ENCODE assay signal across 38 cellular contexts in the genomic region with DNA sequence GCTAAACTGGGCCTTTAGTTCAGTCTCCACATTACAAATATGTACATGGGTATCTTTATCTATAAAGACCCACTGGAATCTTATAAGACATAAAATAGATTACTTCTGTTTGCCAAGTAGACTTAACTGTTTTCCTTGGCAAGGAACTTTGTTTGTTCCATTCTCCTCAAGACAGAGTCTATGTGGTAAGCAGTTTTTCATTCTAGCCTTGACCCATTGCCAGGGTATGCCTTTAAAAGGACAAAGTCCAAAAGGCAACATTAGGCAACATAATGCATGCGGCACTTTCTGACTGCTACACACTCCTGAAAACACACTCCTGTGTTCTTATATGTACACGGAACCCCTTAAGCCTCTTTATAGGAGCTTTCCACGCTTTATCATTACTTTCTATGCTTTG. TPM values are rescaled to one million over a fixed set of nuclear protein-coding genes. Genes with fewer than 3 reads are reported as not detected.
A peak's percentile ranks its signal among the peaks of the same experiment; 100 is the strongest.
DNase-seq lines count a peak whose midpoint lies in the region; ATAC-seq, FAIRE-seq and TF ChIP-seq lines count a peak whose summit lies in the region.
"Had no signal": no experiment of that assay in that cellular context is flagged by ENCODE, and none has a peak within 500 bp of the region (broad histone marks: within the 10 kb centered on the region; RNA-seq: fewer than 3 reads in every experiment).

No MANE protein-coding gene starts in this region.

- no peak for FAIRE-seq in endothelial cell of umbilical vein (lab: Jason Lieb, UNC)
- FAIRE-seq in HepG2 (lab: Jason Lieb, UNC) = no peak
- no peak for FAIRE-seq in small intestine (lab: Jason Lieb, UNC)
- FAIRE-seq: bronchial epithelial cell, GM12878, RCC 7860 had no signal

- no peaks in the 10 kb centered on the region for H3K79me2 ChIP-seq in endothelial cell of umbilical vein (ENCODE audit: control insufficient read depth, insufficient read depth, low read length)
- no peaks in the 10 kb centered on the region for H3K79me2 ChIP-seq in HepG2 (ENCODE audit: insufficient read depth, low read length)

- no peaks in the 10 kb centered on the region for H3K4me1 ChIP-seq in breast epithelium
- H3K4me1 ChIP-seq in endothelial cell of umbilical vein (ENCODE audit: control insufficient read depth, extremely low read depth, insufficient read depth, low read length) = peaks cover 9% of the 10 kb centered on the region
- no peaks in the 10 kb centered on the region for H3K4me1 ChIP-seq in HepG2 (ENCODE audit: insufficient read depth, low read length)
- no peaks in the 10 kb centered on the region for H3K4me1 ChIP-seq in small intestine (ENCODE audit: control insufficient read depth in 2 of 2, insufficient read depth in 1 of 2, low read depth in 1 of 2, low read length in 1 of 2)
- H3K4me1 ChIP-seq in psoas muscle = no peaks in the 10 kb centered on the region
- H3K4me1 ChIP-seq: left lung, right atrium auricular region, SJCRH30, testis had no signal

- no peaks in the 10 kb centered on the region for H3K36me3 Mint-ChIP-seq in MCF 10A (ENCODE audit: insufficient read depth, unreplicated experiment)

- H3K27ac ChIP-seq in breast epithelium = no peak overlapping the region
- no peak overlapping the region for H3K27ac ChIP-seq in endothelial cell of umbilical vein (ENCODE audit: insufficient read depth, low read depth, low read length)
- H3K27ac ChIP-seq in HepG2 (ENCODE audit: extremely low read length, insufficient read depth, low read length) = no peak overlapping the region
- H3K27ac ChIP-seq in small intestine (ENCODE audit: low read depth in 1 of 2, low read length in 1 of 2) = peak overlapping the region in 1 of 2 donors; percentile 4
- H3K27ac ChIP-seq in psoas muscle = no peak overlapping the region
- H3K27ac ChIP-seq: left lung, SJCRH30, testis had no signal

- H3K27ac Mint-ChIP-seq in MCF 10A (ENCODE audit: low read depth, unreplicated experiment) = no peak overlapping the region
- H3K27ac Mint-ChIP-seq: activated CD4-positive, alpha-beta T cell treated with anti-CD3 and anti-CD28 coated beads, Interleukin-2, amount 10 ng/mL, durations not matched to agents 7 days and 5 days; activated naive CD8-positive, alpha-beta T cell treated with anti-CD3 and anti-CD28 coated beads, Interleukin-2, amount 50 U/mL, for 24 hours; CD4-positive, alpha-beta memory T cell; effector memory CD8-positive, alpha-beta T cell; mesothelial cell of epicardium; natural killer cell; WTC11 had no signal

- H3K4me1 Mint-ChIP-seq in MCF 10A (ENCODE audit: insufficient read depth, unreplicated experiment) = peaks cover 15% of the 10 kb centered on the region
- H3K4me1 Mint-ChIP-seq: activated CD4-positive, alpha-beta T cell treated with anti-CD3 and anti-CD28 coated beads, Interleukin-2, amount 10 ng/mL, durations not matched to agents 7 days and 5 days; activated naive CD8-positive, alpha-beta T cell treated with anti-CD3 and anti-CD28 coated beads, Interleukin-2, amount 50 U/mL, for 24 hours; CD4-positive, alpha-beta memory T cell; mesothelial cell of epicardium; natural killer cell; WTC11 had no signal

- no peak for TF ChIP-seq CTCF in MCF 10A (IDR thresholded peaks at IDR 0.05; ENCODE audit: unreplicated experiment)
- TF ChIP-seq CTCF in breast epithelium (IDR thresholded peaks at IDR 0.05) = no peak
- TF ChIP-seq CTCF in endothelial cell of umbilical vein (IDR thresholded peaks at IDR 0.05; ENCODE audit: extremely low read depth in 1 of 2, insufficient read depth in 1 of 2, low read depth in 1 of 2, low read length in 2 of 2) = no peak
- no peak for TF ChIP-seq CTCF in HepG2 (CRISPR knock-in tag; IDR thresholded peaks at IDR 0.05)
- no peak for TF ChIP-seq CTCF in psoas muscle (IDR thresholded peaks at IDR 0.05)

- DNase-seq in MCF 10A (ENCODE audit: unreplicated experiment) = peak; percentile 86
- no peak for DNase-seq in breast epithelium (ENCODE audit: low spot score in 2 of 2)
- peak; percentile 13 for DNase-seq in endothelial cell of umbilical vein (ENCODE audit: low read depth, low spot score)
- no peak for DNase-seq in HepG2 (ENCODE audit: low spot score)
- DNase-seq in small intestine = peak; percentile 70
- no peak for DNase-seq in psoas muscle
- no peak for DNase-seq in stimulated activated CD4-positive, alpha-beta T cell treated with anti-CD3 and anti-CD28 coated beads, Interleukin-4, amount 100 ng/mL, for 4 hours
- DNase-seq in NCI-H1694 (lab: John Stamatoyannopoulos, UW) = no peak
- DNase-seq: 8988T; activated CD4-positive, alpha-beta T cell treated with anti-CD3 and anti-CD28 coated beads, Interleukin-2, amount 10 ng/mL, durations not matched to agents 7 days and 5 days; activated naive CD8-positive, alpha-beta T cell treated with anti-CD3 and anti-CD28 coated beads, Interleukin-2, amount 50 U/mL, for 24 hours; activated T-cell treated with anti-CD3 and anti-CD28 coated beads, Interleukin-2, amount 50 U/mL, for 4 hours; CD4-positive, alpha-beta memory T cell; cortex of kidney; DMS 273 treated with DMSO at 0.1 percent for 48 hours; effector memory CD8-positive, alpha-beta T cell; EL; left lung; natural killer cell; NCI-H1105 treated with DMSO at 0.1 percent for 48 hours; NCI-H2029 treated with DMSO at 0.1 percent for 48 hours; NCI-H2227 treated with DMSO at 0.1 percent for 48 hours; NCI-H69; occipital lobe; SJCRH30; stimulated activated CD4-positive, alpha-beta T cell treated with anti-CD3 and anti-CD28 coated beads, Interleukin-15, amount 100 ng/mL, for 24 hours; stimulated activated naive CD4-positive, alpha-beta T cell; testis had no signal

- no peak for TF ChIP-seq EP300 in HepG2 (IDR thresholded peaks at IDR 0.05; ENCODE audit: low read depth in 2 of 2, low read length in 2 of 2)
- no peak for TF ChIP-seq EP300 in HepG2 (CRISPR knock-in tag; IDR thresholded peaks at IDR 0.05; ENCODE audit: borderline replicate concordance)

- no peak overlapping the region for H3K4me3 Mint-ChIP-seq in MCF 10A (ENCODE audit: unreplicated experiment)
- H3K4me3 Mint-ChIP-seq: activated CD4-positive, alpha-beta T cell treated with anti-CD3 and anti-CD28 coated beads, Interleukin-2, amount 10 ng/mL, durations not matched to agents 7 days and 5 days; activated naive CD8-positive, alpha-beta T cell treated with anti-CD3 and anti-CD28 coated beads, Interleukin-2, amount 50 U/mL, for 24 hours; activated T-cell treated with anti-CD3 and anti-CD28 coated beads, Interleukin-2, amount 50 U/mL, for 4 hours; CD4-positive, alpha-beta memory T cell; effector memory CD8-positive, alpha-beta T cell; mesothelial cell of epicardium; natural killer cell; WTC11 had no signal

- H2AFZ ChIP-seq in endothelial cell of umbilical vein (ENCODE audit: low read depth, low read length) = no peak overlapping the region
- H2AFZ ChIP-seq in HepG2 (ENCODE audit: low read length) = no peak overlapping the region

- no peak for ATAC-seq in HepG2
- no peak for ATAC-seq in psoas muscle
- ATAC-seq: activated naive CD8-positive, alpha-beta T cell treated with anti-CD3 and anti-CD28 coated beads, Interleukin-2, amount 50 U/mL, for 24 hours; activated T-cell treated with anti-CD3 and anti-CD28 coated beads, Interleukin-2, amount 50 U/mL, for 4 hours; effector memory CD8-positive, alpha-beta T cell; GM12878; left lung; natural killer cell; WTC11 had no signal

- no peak for TF ChIP-seq RAD21 in HepG2 (CRISPR knock-in tag; IDR thresholded peaks at IDR 0.05)

- no TSS peak for BruUV-seq in MCF 10A (replicated peaks; lab: Mats Ljungman, UMichigan)
- BruUV-seq in endothelial cell of umbilical vein (replicated peaks; lab: Mats Ljungman, UMichigan) = no TSS peak
- BruUV-seq in HepG2 (replicated peaks; lab: Mats Ljungman, UMichigan) = no TSS peak

- H3K9ac ChIP-seq in endothelial cell of umbilical vein (replicated peaks; ENCODE audit: extremely low read depth, insufficient read depth, low read length) (no peak overlapping the region), HepG2 (ENCODE audit: insufficient read depth, low read depth, low read length) (no peak overlapping the region)

- CTCF ChIA-PET in MCF 10A (lab: Yijun Ruan, JAX) (interaction anchor here (0.5 to 1.3 kb wide), 5 partner anchors 10 to 1224 kb away, joined by 3 to 4 read pairs (median 3); no protein-coding TSS in a partner anchor), endothelial cell of umbilical vein (lab: Charles Lee) (interaction anchor here (0.7 to 1.3 kb wide), 3 partner anchors 20 to 105 kb away, joined by 3 to 5 read pairs (median 3); a partner anchor contains a TSS), HepG2 (lab: Yijun Ruan, JAX; ENCODE audit: low intra/inter-chr PET ratio, low total read pairs) (no interaction called here)

- intact Hi-C loops in MCF 10A (cut with micrococcal nuclease) = no loop called here
- intact Hi-C loops in breast epithelium (cut with DNase I; ENCODE audit: low total_unique reads) = no loop called here
- intact Hi-C loops in endothelial cell of umbilical vein (cut with micrococcal nuclease) = no loop called here
- intact Hi-C loops in HepG2 (cut with micrococcal nuclease; ENCODE audit: unreplicated experiment) = no loop called here
- intact Hi-C loops in psoas muscle (cut with DNase I) = no loop called here

- POLR2A ChIA-PET in MCF 10A (lab: Yijun Ruan, JAX) = interaction anchor here (0.7 to 1.4 kb wide), 4 partner anchors 10 to 71 kb away, joined by 3 to 5 read pairs (median 4); no protein-coding TSS in a partner anchor
- POLR2A ChIA-PET in endothelial cell of umbilical vein (lab: Charles Lee) = no interaction called here
- POLR2A ChIA-PET in HepG2 (lab: Yijun Ruan, JAX) = no interaction called here

- H3K27me3 ChIP-seq in breast epithelium (no peaks in the 10 kb centered on the region), endothelial cell of umbilical vein (ENCODE audit: control insufficient read depth in 2 of 2, insufficient read depth in 2 of 2, low read length in 2 of 2) (no peaks in the 10 kb centered on the region), HepG2 (ENCODE audit: control insufficient read depth in 1 of 2, insufficient read depth in 2 of 2, low read length in 2 of 2) (no peaks in the 10 kb centered on the region), small intestine (ENCODE audit: control insufficient read depth in 2 of 2, insufficient read depth in 2 of 2, low read length in 2 of 2) (no peaks in the 10 kb centered on the region), psoas muscle (ENCODE audit: insufficient read depth in 3 of 3, low read length in 2 of 3) (peaks cover 0 to 5% (median 0%) of the 10 kb centered on the region in 3 donors)
- H3K27me3 ChIP-seq: left lung, right atrium auricular region, SJCRH30, testis had no signal

- H3K4me3 ChIP-seq in breast epithelium (no peak overlapping the region), endothelial cell of umbilical vein (replicated peaks in 1 of 3; ENCODE audit: insufficient read depth in 1 of 3, low read depth in 1 of 3, low read length in 3 of 3) (no peak overlapping the region), HepG2 (replicated peaks in 1 of 3; ENCODE audit: insufficient read depth in 1 of 3, low read depth in 2 of 3, low read length in 3 of 3) (no peak overlapping the region), small intestine (ENCODE audit: low read depth in 1 of 2, low read length in 2 of 2) (no peak overlapping the region), psoas muscle (no peak overlapping the region)
- H3K4me3 ChIP-seq: GM12878, left lung, right atrium auricular region, SJCRH30, testis had no signal

- no peak for TF ChIP-seq POLR2A in breast epithelium (IDR thresholded peaks at IDR 0.05)
- no peak for TF ChIP-seq POLR2A in endothelial cell of umbilical vein (IDR thresholded peaks at IDR 0.05; ENCODE audit: low read depth, low read length)
- TF ChIP-seq POLR2A in HepG2 (IDR thresholded peaks at IDR 0.05; ENCODE audit: insufficient read depth in 1 of 2, low read depth in 2 of 2, low read length in 2 of 2) = no peak

- peaks cover 12% of the 10 kb centered on the region for H3K9me3 Mint-ChIP-seq in MCF 10A (ENCODE audit: unreplicated experiment)

- H3K9me3 ChIP-seq in breast epithelium = peaks cover 0 to 18% of the 10 kb centered on the region in 2 donors
- H3K9me3 ChIP-seq in endothelial cell of umbilical vein (replicated peaks; ENCODE audit: control insufficient read depth, insufficient read depth, low read length) = no peaks in the 10 kb centered on the region
- H3K9me3 ChIP-seq in HepG2 (ENCODE audit: low read length) = no peaks in the 10 kb centered on the region
- H3K9me3 ChIP-seq in small intestine (ENCODE audit: control insufficient read depth, low read depth) = no peaks in the 10 kb centered on the region
- H3K9me3 ChIP-seq in psoas muscle = peaks cover 4% of the 10 kb centered on the region
- H3K9me3 ChIP-seq: SJCRH30, testis had no signal

- no peak overlapping the region for H3K4me2 ChIP-seq in endothelial cell of umbilical vein (ENCODE audit: insufficient read depth, low read length)
- no peak overlapping the region for H3K4me2 ChIP-seq in HepG2 (ENCODE audit: low read depth, low read length)

- dilution Hi-C loops in endothelial cell of umbilical vein (cut with MboI; ENCODE audit: extremely low pct_ligation_motif_present, low sequenced_read_pairs) = no loop called here

- in situ Hi-C loops in HepG2 (cut with HindIII; ENCODE audit: extremely low pct_ligation_motif_present, low pct_unique_long_range_greater_than_20kb) = no loop called here

- H4K20me1 ChIP-seq in endothelial cell of umbilical vein (replicated peaks; ENCODE audit: control insufficient read depth, extremely low read depth, insufficient read depth, low read length) (no peaks in the 10 kb centered on the region), HepG2 (ENCODE audit: insufficient read depth, low read length) (no peaks in the 10 kb centered on the region)

- H3K27me3 Mint-ChIP-seq in MCF 10A (ENCODE audit: insufficient read depth, unreplicated experiment) = no peaks in the 10 kb centered on the region

- WGBS in HepG2 (ENCODE audit: low lambda C conversion rate) = 53% methylated on average over 3 of the region's 3 CpGs
- 41 to 55% (median 46%) methylated on average over 3 of the region's 3 CpGs for WGBS in small intestine, 3 donors
- 51 to 65% (median 55%) methylated on average over 3 of the region's 3 CpGs for WGBS in psoas muscle, 3 donors

- no peaks in the 10 kb centered on the region for H3K9me1 ChIP-seq in endothelial cell of umbilical vein (replicated peaks; ENCODE audit: control insufficient read depth, extremely low read depth, insufficient read depth, low read length)

- H3K36me3 ChIP-seq in breast epithelium (no peaks in the 10 kb centered on the region), endothelial cell of umbilical vein (ENCODE audit: control insufficient read depth in 2 of 2, extremely low read depth in 1 of 2, insufficient read depth in 2 of 2, low read length in 2 of 2) (no peaks in the 10 kb centered on the region), HepG2 (replicated peaks in 1 of 2; ENCODE audit: control insufficient read depth in 1 of 2, insufficient read depth in 2 of 2, low read length in 2 of 2) (no peaks in the 10 kb centered on the region), small intestine (ENCODE audit: control insufficient read depth in 2 of 2, insufficient read depth in 2 of 2, low read length in 2 of 2) (peaks cover 0 to 16% of the 10 kb centered on the region in 2 donors), psoas muscle (ENCODE audit: insufficient read depth in 1 of 2, low read depth in 1 of 2) (no peaks in the 10 kb centered on the region)
- H3K36me3 ChIP-seq: right atrium auricular region, SJCRH30 had no signal

RNA-seq across cellular contexts. Expression of a gene that starts 20.4 kb away (rescaled TPM):
- total RNA-seq in MCF 10A (2022) (3.5 and 5.4 TPM in 2 replicates), breast epithelium (1 to 10 TPM in 2 of 3 donors, under 1 TPM in 1; 0.98 to 8.6 (median 2.6) TPM), endothelial cell of umbilical vein (not detected in 2 replicates), HepG2 (2016; rRNA removed; fragmentation: Illumina TruSeq; extraction: Trizol) (0.41 and 0.62 TPM in 2 replicates), psoas muscle (under 1 TPM; 0.25 to 0.62 (median 0.40) TPM)
- polyA plus RNA-seq in endothelial cell of umbilical vein (not detected in 2 replicates), HepG2 (2011; rRNA removed) (4.0 and 11.7 TPM in 2 replicates), small intestine (100 to 1,000 TPM in 2 of 3 donors, 10 to 100 TPM in 1; 62.7 to 268 (median 245) TPM), psoas muscle (under 1 TPM; 0.06 to 0.32 (median 0.18) TPM)
- polyA plus RNA-seq in endothelial cell of umbilical vein (2011; cell fraction: cytosol; rRNA removed) = not detected in 2 replicates
- polyA plus RNA-seq in endothelial cell of umbilical vein (2011; cell fraction: nucleus; rRNA removed) = 0.05 TPM in 1 of 2 replicates, not detected in the other
- polyA plus RNA-seq in endothelial cell of umbilical vein (2012) = 0.12 and 0.33 TPM in 2 replicates
- polyA minus RNA-seq in endothelial cell of umbilical vein = not detected in 2 replicates
- not detected for polyA minus RNA-seq in endothelial cell of umbilical vein (2011; cell fraction: cytosol; rRNA and poly(A)+ RNA removed)
- not detected in 2 replicates for polyA minus RNA-seq in endothelial cell of umbilical vein (2011; cell fraction: nucleus; rRNA and poly(A)+ RNA removed)
- not detected in 2 replicates for total RNA-seq in HepG2 (2016; cell fraction: cytosol; rRNA removed; fragmentation: Illumina TruSeq; extraction: Trizol; ENCODE audit: low read depth)
- total RNA-seq in HepG2 (2016; cell fraction: insoluble cytoplasmic fraction; rRNA removed; fragmentation: Illumina TruSeq; extraction: Trizol) = 0.45 and 0.61 TPM in 2 replicates
- 0.17 and 0.25 TPM in 2 replicates for total RNA-seq in HepG2 (2016; cell fraction: membrane; rRNA removed; fragmentation: Illumina TruSeq; extraction: Trizol)
- 0.65 and 0.75 TPM in 2 replicates for total RNA-seq in HepG2 (2016; cell fraction: nucleus; rRNA removed; fragmentation: Illumina TruSeq; extraction: Trizol)
- 1.6 and 9.6 TPM in 2 replicates for polyA plus RNA-seq in HepG2 (2011; cell fraction: cytosol; rRNA removed)
- polyA plus RNA-seq in HepG2 (2011; cell fraction: nucleus; rRNA removed) = 0.82 and 2.6 TPM in 2 replicates
- polyA plus RNA-seq in HepG2 (2012) = 17.1 and 20.8 TPM in 2 replicates
- polyA plus RNA-seq in HepG2 (2016; cell fraction: cytosol; fragmentation: Illumina TruSeq; extraction: Trizol; ENCODE audit: low read depth) = 0.05 TPM in 1 of 2 replicates, not detected in the other
- polyA plus RNA-seq in HepG2 (2016; cell fraction: insoluble cytoplasmic fraction; fragmentation: Illumina TruSeq; extraction: Trizol; ENCODE audit: low read depth) = 0.44 and 0.53 TPM in 2 replicates
- polyA plus RNA-seq in HepG2 (2016; cell fraction: membrane; fragmentation: Illumina TruSeq; extraction: Trizol; ENCODE audit: low read depth) = 0.08 and 0.13 TPM in 2 replicates
- 1.2 and 1.5 TPM in 2 replicates for polyA plus RNA-seq in HepG2 (2016; cell fraction: nucleus; fragmentation: Illumina TruSeq; extraction: Trizol; ENCODE audit: insufficient read depth, low read depth)
- 2.3 TPM in 1 of 2 replicates, not detected in the other for polyA minus RNA-seq in HepG2 (2011; rRNA and poly(A)+ RNA removed; ENCODE audit: low replicate concordance)
- polyA minus RNA-seq in HepG2 (2011; cell fraction: cytosol; rRNA and poly(A)+ RNA removed) = 1.6 and 6.7 TPM in 2 replicates
- polyA minus RNA-seq in HepG2 (2011; cell fraction: nucleus; rRNA and poly(A)+ RNA removed) = 1.2 and 6.0 TPM in 2 replicates
- total RNA-seq: activated CD4-positive, alpha-beta T cell treated with anti-CD3 and anti-CD28 coated beads, Interleukin-2, amount 10 ng/mL, durations not matched to agents 7 days and 5 days; activated T-cell treated with anti-CD3 and anti-CD28 coated beads, Interleukin-2, amount 50 U/mL, for 4 hours; bronchial epithelial cell; GM12878; mesothelial cell of epicardium; occipital lobe had no signal
- polyA plus RNA-seq: CD4-positive, alpha-beta memory T cell; GM12878 had no signal

RNA-seq across cellular contexts. Expression of a gene that starts 34.5 kb away (rescaled TPM):
- total RNA-seq in MCF 10A (2022) = not detected in 2 replicates
- not detected for total RNA-seq in breast epithelium
- total RNA-seq in endothelial cell of umbilical vein = not detected in 2 replicates
- not detected in 2 replicates for polyA plus RNA-seq in endothelial cell of umbilical vein
- not detected in 2 replicates for polyA plus RNA-seq in endothelial cell of umbilical vein (2011; cell fraction: cytosol; rRNA removed)
- not detected in 2 replicates for polyA plus RNA-seq in endothelial cell of umbilical vein (2011; cell fraction: nucleus; rRNA removed)
- polyA plus RNA-seq in endothelial cell of umbilical vein (2012) = not detected in 2 replicates
- not detected in 2 replicates for polyA minus RNA-seq in endothelial cell of umbilical vein
- polyA minus RNA-seq in endothelial cell of umbilical vein (2011; cell fraction: cytosol; rRNA and poly(A)+ RNA removed) = not detected
- polyA minus RNA-seq in endothelial cell of umbilical vein (2011; cell fraction: nucleus; rRNA and poly(A)+ RNA removed) = not detected in 2 replicates
- total RNA-seq in HepG2 (2016; rRNA removed; fragmentation: Illumina TruSeq; extraction: Trizol) = not detected in 2 replicates
- total RNA-seq in HepG2 (2016; cell fraction: cytosol; rRNA removed; fragmentation: Illumina TruSeq; extraction: Trizol; ENCODE audit: low read depth) = not detected in 2 replicates
- not detected in 2 replicates for total RNA-seq in HepG2 (2016; cell fraction: insoluble cytoplasmic fraction; rRNA removed; fragmentation: Illumina TruSeq; extraction: Trizol)
- not detected in 2 replicates for total RNA-seq in HepG2 (2016; cell fraction: membrane; rRNA removed; fragmentation: Illumina TruSeq; extraction: Trizol)
- not detected in 2 replicates for total RNA-seq in HepG2 (2016; cell fraction: nucleus; rRNA removed; fragmentation: Illumina TruSeq; extraction: Trizol)
- not detected in 2 replicates for polyA plus RNA-seq in HepG2 (2011; rRNA removed)
- polyA plus RNA-seq in HepG2 (2011; cell fraction: cytosol; rRNA removed) = not detected in 2 replicates
- not detected in 2 replicates for polyA plus RNA-seq in HepG2 (2011; cell fraction: nucleus; rRNA removed)
- not detected in 2 replicates for polyA plus RNA-seq in HepG2 (2012)
- not detected in 2 replicates for polyA plus RNA-seq in HepG2 (2016; cell fraction: cytosol; fragmentation: Illumina TruSeq; extraction: Trizol; ENCODE audit: low read depth)
- not detected in 2 replicates for polyA plus RNA-seq in HepG2 (2016; cell fraction: insoluble cytoplasmic fraction; fragmentation: Illumina TruSeq; extraction: Trizol; ENCODE audit: low read depth)
- polyA plus RNA-seq in HepG2 (2016; cell fraction: membrane; fragmentation: Illumina TruSeq; extraction: Trizol; ENCODE audit: low read depth) = not detected in 2 replicates
- not detected in 2 replicates for polyA plus RNA-seq in HepG2 (2016; cell fraction: nucleus; fragmentation: Illumina TruSeq; extraction: Trizol; ENCODE audit: insufficient read depth, low read depth)
- not detected in 2 replicates for polyA minus RNA-seq in HepG2 (2011; rRNA and poly(A)+ RNA removed; ENCODE audit: low replicate concordance)
- not detected in 2 replicates for polyA minus RNA-seq in HepG2 (2011; cell fraction: cytosol; rRNA and poly(A)+ RNA removed)
- not detected in 2 replicates for polyA minus RNA-seq in HepG2 (2011; cell fraction: nucleus; rRNA and poly(A)+ RNA removed)
- under 1 TPM in 1 of 3 donors, not detected in 2; 0.09 TPM for polyA plus RNA-seq in small intestine
- not detected for total RNA-seq in psoas muscle
- polyA plus RNA-seq in psoas muscle = not detected
- total RNA-seq: activated CD4-positive, alpha-beta T cell treated with anti-CD3 and anti-CD28 coated beads, Interleukin-2, amount 10 ng/mL, durations not matched to agents 7 days and 5 days; activated T-cell treated with anti-CD3 and anti-CD28 coated beads, Interleukin-2, amount 50 U/mL, for 4 hours; bronchial epithelial cell; CD4-positive, alpha-beta memory T cell; glomerular endothelial cell; GM12878; left lung; M059J; mesothelial cell of epicardium; natural killer cell; occipital lobe; right atrium auricular region; SJCRH30; testis; urinary bladder; WTC11 had no signal
- polyA plus RNA-seq: CD4-positive, alpha-beta memory T cell; esophagus; GM12878; urinary bladder had no signal

Comparison
In these comparisons a context has a peak if more than half of its experiments do, and no peak if none do; other contexts are left out.
1. DNase-seq: peak in MCF 10A (single experiment), endothelial cell of umbilical vein (single experiment) and small intestine (single experiment); none in breast epithelium (0 of 2), HepG2 (single experiment), psoas muscle (0 of 2), stimulated activated CD4-positive, alpha-beta T cell treated with anti-CD3 and anti-CD28 coated beads, Interleukin-4, amount 100 ng/mL, for 4 hours (0 of 2) and NCI-H1694 (single experiment).